ENCODE assay signal across 18 cellular contexts in the genomic region with DNA sequence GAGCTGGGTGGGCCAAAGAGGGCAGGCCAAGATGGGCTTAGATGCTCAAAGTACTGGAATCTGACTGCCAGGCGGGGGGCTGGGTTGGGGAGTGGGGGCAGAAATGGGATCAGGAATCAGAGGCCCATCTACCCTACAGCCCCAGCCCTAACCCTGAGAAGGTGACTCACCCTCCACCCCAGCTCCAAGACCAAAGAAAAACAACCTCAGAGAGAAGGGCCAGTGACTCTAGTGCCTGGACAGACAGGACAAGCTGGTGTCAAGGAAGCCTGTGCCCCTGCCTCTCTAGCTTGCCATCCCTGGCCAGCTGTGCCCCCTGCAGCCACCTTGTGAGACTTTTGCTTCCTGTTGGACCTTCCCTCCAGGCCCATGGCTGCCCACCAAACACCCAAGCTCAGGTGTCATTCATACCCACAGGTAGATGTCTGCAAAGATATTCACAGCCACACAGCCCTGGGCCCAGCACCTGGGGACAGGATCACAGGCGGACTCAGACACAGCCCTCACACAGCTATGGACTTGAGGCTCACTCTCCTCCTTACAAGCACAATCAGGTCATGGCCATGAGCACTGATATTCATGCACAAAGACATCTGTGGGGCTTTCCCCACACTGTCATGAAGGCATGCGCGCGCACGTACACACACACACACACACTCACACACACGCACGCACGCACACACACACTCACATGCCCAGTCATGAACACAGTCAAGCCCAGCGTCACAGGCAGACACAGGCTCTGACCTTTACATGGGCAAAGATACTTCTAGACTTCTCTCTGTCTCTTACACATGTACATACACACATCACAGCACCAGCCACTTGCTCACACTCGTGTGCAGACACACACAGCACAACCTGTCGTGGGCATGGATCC. TPM values are rescaled to one million over a fixed set of nuclear protein-coding genes. Genes with fewer than 3 reads are reported as not detected.
DNase-seq lines count a peak whose midpoint lies in the region; ATAC-seq, FAIRE-seq and TF ChIP-seq lines count a peak whose summit lies in the region.
"Had no signal": no experiment of that assay in that cellular context is flagged by ENCODE, and none has a peak within 500 bp of the region (broad histone marks: within the 10 kb centered on the region; RNA-seq: fewer than 3 reads in every experiment).

No MANE protein-coding gene starts in this region.

- H3K9me2 ChIP-seq in OCI-LY7 (ENCODE audit: insufficient read depth, low read length), result no peaks in the 10 kb centered on the region

- peak overlapping the region; percentile 34 for H3K23ac ChIP-seq in neuronal stem cell (ENCODE audit: low read depth, low read length, poor library complexity)

- TF ChIP-seq RAD21 in GM12878 (IDR thresholded peaks at IDR 0.05; ENCODE audit: insufficient read depth, low read depth, low read length), result no peak

- H3K4me1 ChIP-seq in GM12878 (ENCODE audit: control insufficient read depth, insufficient read depth, low read length) (no peaks in the 10 kb centered on the region), foreskin keratinocyte (peaks cover 6% of the 10 kb centered on the region), neuronal stem cell (ENCODE audit: control insufficient read depth in 2 of 2, insufficient read depth in 1 of 2, low read depth in 1 of 2, low read length in 2 of 2) (peaks cover 17 to 34% of the 10 kb centered on the region in 2 donors), OCI-LY7 (ENCODE audit: insufficient read depth, low read length, poor library complexity, severe bottlenecking) (peaks cover 17% of the 10 kb centered on the region)

- H2BK15ac ChIP-seq in neuronal stem cell (ENCODE audit: low read length), result peak overlapping the region; percentile 68

- H3K14ac ChIP-seq in neuronal stem cell (ENCODE audit: low read length), result peak overlapping the region; percentile 94

- H3K9ac ChIP-seq in GM12878 (ENCODE audit: control insufficient read depth, insufficient read depth, low read length), result no peak overlapping the region
- no peak overlapping the region for H3K9ac ChIP-seq in neuronal stem cell (ENCODE audit: low read depth, low read length, poor library complexity)
- H3K9ac ChIP-seq: KMS-11 had no signal

- H3K79me1 ChIP-seq in neuronal stem cell (ENCODE audit: low read depth, low read length), result no peaks in the 10 kb centered on the region

- peak overlapping the region; percentile 61 for H3K18ac ChIP-seq in neuronal stem cell (ENCODE audit: low read length)

- H2BK5ac ChIP-seq in neuronal stem cell (ENCODE audit: low read length), result no peak overlapping the region

- H4K20me1 ChIP-seq in GM12878 (ENCODE audit: control insufficient read depth, insufficient read depth) (no peaks in the 10 kb centered on the region), OCI-LY7 (ENCODE audit: insufficient read depth, low read length) (no peaks in the 10 kb centered on the region)

- H3K9me3 ChIP-seq in GM12878 (replicated peaks; ENCODE audit: control insufficient read depth, insufficient read depth, low read length) (no peaks in the 10 kb centered on the region), neuronal stem cell (replicated peaks in 1 of 2; ENCODE audit: control insufficient read depth in 2 of 2, insufficient read depth in 1 of 2, low read depth in 1 of 2, low read length in 2 of 2) (peaks cover 0 to under 1% of the 10 kb centered on the region in 2 donors), OCI-LY7 (ENCODE audit: low read length) (no peaks in the 10 kb centered on the region)
- H3K9me3 ChIP-seq: A549 had no signal

- no peak for FAIRE-seq in H54 (lab: Jason Lieb, UNC)
- no peak for FAIRE-seq in GM12878 (lab: Jason Lieb, UNC)
- FAIRE-seq: A549 had no signal

- H2AK5ac ChIP-seq in neuronal stem cell (ENCODE audit: low read depth, low read length), result no peak overlapping the region

- H3K27me3 ChIP-seq in GM12878 (replicated peaks in 1 of 2; ENCODE audit: control insufficient read depth in 2 of 2, insufficient read depth in 2 of 2, low read length in 1 of 2), result peaks cover 13 to 24% of the 10 kb centered on the region in 2 experiments
- peaks cover 46% of the 10 kb centered on the region for H3K27me3 ChIP-seq in foreskin keratinocyte
- H3K27me3 ChIP-seq in neuronal stem cell (ENCODE audit: control insufficient read depth in 3 of 3, insufficient read depth in 3 of 3, low read depth in 1 of 3, low read length in 3 of 3), result peaks cover 0 to 79% (median 28%) of the 10 kb centered on the region in 3 experiments

- no peaks in the 10 kb centered on the region for H3K36me3 ChIP-seq in GM12878 (ENCODE audit: control insufficient read depth in 2 of 2, insufficient read depth in 2 of 2, low read length in 1 of 2)
- H3K36me3 ChIP-seq in neuronal stem cell (replicated peaks in 1 of 2; ENCODE audit: control insufficient read depth in 2 of 2, insufficient read depth in 2 of 2, low read length in 2 of 2), result peaks cover 1 to 10% of the 10 kb centered on the region in 2 donors
- H3K36me3 ChIP-seq in OCI-LY7 (ENCODE audit: insufficient read depth, low read length), result no peaks in the 10 kb centered on the region

- in situ Hi-C loops in GM12878 (cut with MboI), result no loop called here

- H3K4ac ChIP-seq in neuronal stem cell (ENCODE audit: low read length), result no peak overlapping the region

- TF ChIP-seq CTCF in GM12878 (IDR thresholded peaks at IDR 0.05 in 2 of 3, conservative IDR thresholded peaks at IDR 0.05 in 1 of 3; ENCODE audit: control insufficient read depth in 2 of 3, extremely low read depth in 1 of 3, insufficient read depth in 1 of 3, low read depth in 3 of 3, low read length in 3 of 3) (no peak), foreskin keratinocyte (conservative IDR thresholded peaks at IDR 0.05) (no peak), OCI-LY7 (conservative IDR thresholded peaks at IDR 0.05; ENCODE audit: low read length) (no peak)

- H3K4me3 ChIP-seq in GM12878 (no peak overlapping the region), neuronal stem cell (ENCODE audit: low read length in 2 of 2) (peak overlapping the region in 1 of 2 donors; percentile 80), OCI-LY7 (ENCODE audit: low read depth, low read length, poor library complexity, severe bottlenecking) (no peak overlapping the region)
- H3K4me3 ChIP-seq: A549 had no signal

- H2AFZ ChIP-seq in GM12878 (ENCODE audit: control insufficient read depth, low read depth, low read length) (no peak overlapping the region), neuronal stem cell (ENCODE audit: low read length) (no peak overlapping the region), OCI-LY7 (ENCODE audit: low read length) (no peak overlapping the region)

- CTCF ChIA-PET in GM12878 (lab: Yijun Ruan, JAX) (interaction anchor here (1.1 kb wide), 1 partner anchor 8 kb away, joined by 3 read pairs; no protein-coding TSS in a partner anchor), OCI-LY7 (lab: Charles Lee; ENCODE audit: unreplicated experiment) (no interaction called here)

- ATAC-seq in GM12878 (no peak), foreskin keratinocyte (peak; percentile 41), GM21390 (IDR thresholded peaks at IDR 0.05; ENCODE audit: unreplicated experiment) (no peak), HG03175 (IDR thresholded peaks at IDR 0.05; ENCODE audit: unreplicated experiment) (no peak), GM21576 (IDR thresholded peaks at IDR 0.05; ENCODE audit: unreplicated experiment) (no peak)
- ATAC-seq: A549, SK-N-SH treated with all-trans-retinoic acid at 6 μM for 48 hours had no signal

- RAD21 ChIA-PET in GM12878 (lab: Charles Lee; ENCODE audit: unreplicated experiment), result no interaction called here

- H4K8ac ChIP-seq in neuronal stem cell (ENCODE audit: low read depth, low read length), result no peak overlapping the region

- H3K4me2 ChIP-seq in GM12878 (ENCODE audit: control insufficient read depth, insufficient read depth) (no peak overlapping the region), neuronal stem cell (ENCODE audit: insufficient read depth, low read length, poor library complexity, severe bottlenecking) (no peak overlapping the region), OCI-LY7 (ENCODE audit: low read length) (no peak overlapping the region)
- H3K4me2 ChIP-seq: A549, KMS-11 had no signal

- no peak overlapping the region for H4K91ac ChIP-seq in neuronal stem cell (ENCODE audit: low read depth, low read length, poor library complexity)

- peak; percentile 74 for DNase-seq in H54 (ENCODE audit: insufficient read length, low spot score)
- no peak for DNase-seq in GM12878 (ENCODE audit: low read depth, low spot score)
- peak; percentile 58 to 72 for DNase-seq in foreskin keratinocyte
- DNase-seq in neuronal stem cell (ENCODE audit: low spot score), result no peak
- DNase-seq in OCI-LY7 (ENCODE audit: low spot score), result no peak
- DNase-seq: DMS 273 treated with DMSO at 0.1 percent for 48 hours, NCI-H1048, NCI-H1694, NCI-H524 treated with DMSO at 0.1 percent for 48 hours, SHP77 treated with DMSO at 0.1 percent for 48 hours had no signal

- no peaks in the 10 kb centered on the region for H3K79me2 ChIP-seq in GM12878 (ENCODE audit: control insufficient read depth, insufficient read depth, low read length)
- no peaks in the 10 kb centered on the region for H3K79me2 ChIP-seq in OCI-LY7 (ENCODE audit: insufficient read depth, low read depth, low read length)

- BruUV-seq in GM12878 (replicated peaks; lab: Mats Ljungman, UMichigan) (no TSS peak), OCI-LY7 (replicated peaks; lab: Mats Ljungman, UMichigan) (no TSS peak)

- no peak for TF ChIP-seq EP300 in GM12878 (IDR thresholded peaks at IDR 0.05; ENCODE audit: borderline replicate concordance in 1 of 2, control insufficient read depth in 1 of 2, low read depth in 2 of 2, low read length in 2 of 2)

- intact Hi-C loops in GM12878 (cut with micrococcal nuclease; ENCODE audit: unreplicated experiment) (no loop called here), OCI-LY7 (cut with micrococcal nuclease; ENCODE audit: unreplicated experiment) (no loop called here)

- H3K27ac ChIP-seq in GM12878 (ENCODE audit: control insufficient read depth, insufficient read depth), result no peak overlapping the region
- H3K27ac ChIP-seq in foreskin keratinocyte, result no peak overlapping the region
- no peak overlapping the region for H3K27ac ChIP-seq in neuronal stem cell (replicated peaks; ENCODE audit: low read length)
- H3K27ac ChIP-seq in OCI-LY7 (ENCODE audit: low read depth, low read length, poor library complexity, severe bottlenecking), result no peak overlapping the region
- H3K27ac ChIP-seq: A549, KMS-11 had no signal

- no peak overlapping the region for H2BK120ac ChIP-seq in neuronal stem cell (ENCODE audit: low read depth, low read length)

- no peak for TF ChIP-seq POLR2A in H54 (IDR thresholded peaks at IDR 0.05; ENCODE audit: low read depth, low read length)
- no peak for TF ChIP-seq POLR2A in GM12878 (IDR thresholded peaks at IDR 0.05; ENCODE audit: low read depth, low read length)

- SMC1A ChIA-PET in GM12878 (lab: Charles Lee; ENCODE audit: uncharacterized antibody, unreplicated experiment), result no interaction called here

- 52% methylated on average over 12 of the region's 12 CpGs for WGBS in GM12878 (ENCODE audit: insufficient coverage, insufficient replicate concordance, low lambda C conversion rate, missing lambda C conversion rate)
- no CpG with 5 or more reads among the region's 12 CpGs for WGBS in neuronal stem cell (ENCODE audit: extremely low coverage in 2 of 2, insufficient read length in 2 of 2, insufficient replicate concordance in 1 of 2), 2 donors

- H2BK12ac ChIP-seq in neuronal stem cell (ENCODE audit: low read length), result no peak overlapping the region

- POLR2A ChIA-PET in GM12878 (lab: Charles Lee) (no interaction called here), OCI-LY7 (lab: Charles Lee) (interaction anchor here (0.6 to 0.7 kb wide), 2 partner anchors 35 to 52 kb away, joined by 3 to 4 read pairs; no protein-coding TSS in a partner anchor)

RNA-seq across cellular contexts. Expression of gene WNT3, which starts 2.8 kb away (rescaled TPM):
- total RNA-seq in GM12878 (2013; cell fraction: nucleolus; rRNA removed), result not detected in 2 replicates
- total RNA-seq in GM12878 (2014; rRNA removed) (not detected in 2 replicates), GM12878 (2014; rRNA removed; fragmentation: Illumina TruSeq; extraction: Trizol) (not detected in 2 replicates), GM12878 (2021) (not detected in 2 replicates), foreskin keratinocyte (1.2 and 1.3 TPM in 2 replicates), OCI-LY7 (2022) (5.1 and 5.5 TPM in 2 replicates)
- 0.16 TPM for polyA plus RNA-seq in GM12878 (2011; ENCODE audit: low read depth)
- polyA plus RNA-seq in GM12878 (2011; rRNA removed) (0.01 TPM in 1 of 2 replicates, not detected in the other), GM12878 (2014; fragmentation: Illumina TruSeq; extraction: Trizol) (not detected in 2 replicates), GM12878 (2014; fragmentation: Nextera tagmentation; extraction: Ambion mirVana) (not detected), GM12878 (2014; rRNA removed) (0.03 TPM in 1 of 2 replicates, not detected in the other), GM12878 (2016; fragmentation: Nextera tagmentation; extraction: Ambion mirVana) (not detected), foreskin keratinocyte (0.87 and 0.99 TPM in 2 replicates)
- not detected in 2 replicates for polyA plus RNA-seq in GM12878 (2011; cell fraction: cytosol; rRNA removed)
- polyA plus RNA-seq in GM12878 (2011; cell fraction: nucleus; rRNA removed), result not detected in 2 replicates
- 0.07 and 0.11 TPM in 2 replicates for polyA plus RNA-seq in GM12878 (2012)
- not detected in 2 replicates for polyA minus RNA-seq in GM12878 (2011; rRNA and poly(A)+ RNA removed)
- polyA minus RNA-seq in GM12878 (2011; cell fraction: cytosol; rRNA and poly(A)+ RNA removed), result not detected in 2 replicates
- not detected in 2 replicates for polyA minus RNA-seq in GM12878 (2011; cell fraction: nucleus; rRNA and poly(A)+ RNA removed)
- 6.1 TPM for polyA plus RNA-seq in neuronal stem cell (2013, experiment 1 of 2)
- polyA plus RNA-seq in neuronal stem cell (2013, experiment 2 of 2), result 6.0 TPM
- 4.9 and 5.6 TPM in 2 replicates for total RNA-seq in OCI-LY7 (2014; rRNA removed; shearing (Covaris generic))
- polyA plus RNA-seq: CD14-positive monocyte had no signal

RNA-seq across cellular contexts. Expression of gene WNT9B, which starts 35.7 kb away (rescaled TPM):
- not detected in 2 replicates for total RNA-seq in GM12878 (2013; cell fraction: nucleolus; rRNA removed)
- total RNA-seq in GM12878 (2014; rRNA removed) (not detected in 2 replicates), GM12878 (2014; rRNA removed; fragmentation: Illumina TruSeq; extraction: Trizol) (not detected in 2 replicates), GM12878 (2021) (not detected in 2 replicates), foreskin keratinocyte (not detected in 2 replicates), OCI-LY7 (2022) (not detected in 2 replicates)
- not detected for polyA plus RNA-seq in GM12878 (2011; ENCODE audit: low read depth)
- polyA plus RNA-seq in GM12878 (2011; rRNA removed) (not detected in 2 replicates), GM12878 (2014; fragmentation: Illumina TruSeq; extraction: Trizol) (not detected in 2 replicates), GM12878 (2014; fragmentation: Nextera tagmentation; extraction: Ambion mirVana) (not detected), GM12878 (2014; rRNA removed) (not detected in 2 replicates), GM12878 (2016; fragmentation: Nextera tagmentation; extraction: Ambion mirVana) (not detected), foreskin keratinocyte (not detected in 2 replicates)
- polyA plus RNA-seq in GM12878 (2011; cell fraction: cytosol; rRNA removed), result not detected in 2 replicates
- not detected in 2 replicates for polyA plus RNA-seq in GM12878 (2011; cell fraction: nucleus; rRNA removed)
- not detected in 2 replicates for polyA plus RNA-seq in GM12878 (2012)
- polyA minus RNA-seq in GM12878 (2011; rRNA and poly(A)+ RNA removed), result not detected in 2 replicates
- polyA minus RNA-seq in GM12878 (2011; cell fraction: cytosol; rRNA and poly(A)+ RNA removed), result not detected in 2 replicates
- not detected in 2 replicates for polyA minus RNA-seq in GM12878 (2011; cell fraction: nucleus; rRNA and poly(A)+ RNA removed)
- not detected for polyA plus RNA-seq in neuronal stem cell (2013, experiment 1 of 2)
- polyA plus RNA-seq in neuronal stem cell (2013, experiment 2 of 2), result not detected
- total RNA-seq in OCI-LY7 (2014; rRNA removed; shearing (Covaris generic)), result not detected in 2 replicates
- total RNA-seq: M059J had no signal

Comparison
In these comparisons a context has a peak if more than half of its experiments do, and no peak if none do; other contexts are left out.
1. DNase-seq: peak in H54 (single experiment) and foreskin keratinocyte (2 of 2); none in GM12878 (single experiment), neuronal stem cell (single experiment) and OCI-LY7 (single experiment).